Comparison of ENCODE assay signal across 19 cellular contexts in genomic region chr7:29652611-29653010, GRCh38.
DNase-seq lines count a peak whose midpoint lies in the region; ATAC-seq and TF ChIP-seq lines count a peak whose summit lies in the region.
"Had no signal": no experiment of that assay in that cellular context is flagged by ENCODE, and none has a peak within 500 bp of the region (broad histone marks: within the 10 kb centered on the region; RNA-seq: fewer than 3 reads in every experiment).

No MANE protein-coding gene starts in this region.

- H3K36me3 ChIP-seq in cardiac muscle cell (no peaks in the 10 kb centered on the region), parathyroid adenoma (ENCODE audit: control insufficient read depth, insufficient read depth, low read length) (no peaks in the 10 kb centered on the region)

- peak overlapping the region; percentile 18 for H3K4me2 ChIP-seq in parathyroid adenoma (ENCODE audit: low read length)
- H3K4me2 ChIP-seq: BLaER1, GM23338 had no signal

- intact Hi-C loops in cardiac septum (cut with DNase I), result no loop called here

- peak overlapping the region; percentile 6 for H3K27ac ChIP-seq in cardiac muscle cell
- H3K27ac ChIP-seq in parathyroid adenoma, result no peak overlapping the region
- H3K27ac ChIP-seq: 22Rv1, BLaER1, C4-2B had no signal

- DNase-seq in cardiac muscle cell (ENCODE audit: low read depth in 1 of 2, low spot score in 1 of 2), result peak in 1 of 2 donors; percentile 18
- DNase-seq in cardiac septum (ENCODE audit: low spot score), result no peak
- peak; percentile 7 for DNase-seq in fibroblast of pulmonary artery (ENCODE audit: low read depth)
- DNase-seq in Kasumi-1 (lab: John Stamatoyannopoulos, UW), result no peak
- no peak for DNase-seq in stimulated activated naive CD8-positive, alpha-beta T cell treated with anti-CD3 and anti-CD28 coated beads, Interleukin-15, Interleukin-2, amounts not matched to agents 100 U/mL and 50 U/mL, for 24 hours
- DNase-seq: Caco-2; CD4-positive, CD25-positive, alpha-beta regulatory T cell; CD8-positive, alpha-beta T cell; DMS153; DND-41; EL; GDM1; H9 had no signal

- no peak overlapping the region for H2AFZ ChIP-seq in parathyroid adenoma
- H2AFZ ChIP-seq: GM23338 had no signal

- H3K79me2 ChIP-seq in parathyroid adenoma, result peaks cover 4% of the 10 kb centered on the region

- H3K9me3 ChIP-seq in cardiac muscle cell (ENCODE audit: low read depth), result no peaks in the 10 kb centered on the region
- H3K9me3 ChIP-seq in parathyroid adenoma (ENCODE audit: control insufficient read depth, low read length), result no peaks in the 10 kb centered on the region
- H3K9me3 ChIP-seq: Caco-2 had no signal

- no peak overlapping the region for H3K4me3 ChIP-seq in cardiac muscle cell
- no peak overlapping the region for H3K4me3 ChIP-seq in fibroblast of pulmonary artery (replicated peaks; ENCODE audit: low read depth, low read length)
- H3K4me3 ChIP-seq in parathyroid adenoma (ENCODE audit: low read depth, low read length), result no peak overlapping the region
- H3K4me3 ChIP-seq: BLaER1, GM23338 had no signal

- H3K27me3 ChIP-seq in cardiac muscle cell (no peaks in the 10 kb centered on the region), parathyroid adenoma (ENCODE audit: control insufficient read depth, insufficient read depth, low read length) (no peaks in the 10 kb centered on the region)
- H3K27me3 ChIP-seq: BLaER1 had no signal

- no peak for TF ChIP-seq CTCF in cardiac muscle cell (IDR thresholded peaks at IDR 0.05; ENCODE audit: low read depth, low read length)
- TF ChIP-seq CTCF in fibroblast of pulmonary artery (IDR thresholded peaks at IDR 0.05; ENCODE audit: low read length, missing control alignments), result no peak
- TF ChIP-seq CTCF in parathyroid adenoma (IDR thresholded peaks at IDR 0.05), result no peak

- no peak for ATAC-seq in stimulated activated naive CD8-positive, alpha-beta T cell treated with anti-CD3 and anti-CD28 coated beads, Interleukin-15, Interleukin-2, amounts not matched to agents 100 U/mL and 50 U/mL, for 24 hours
- ATAC-seq: CD8-positive, alpha-beta T cell; GM23338; HCT116 had no signal

- no peak overlapping the region for H3K9ac ChIP-seq in parathyroid adenoma
- H3K9ac ChIP-seq: BLaER1 had no signal

- H3K4me1 ChIP-seq in cardiac muscle cell (ENCODE audit: low read depth), result peaks cover 26% of the 10 kb centered on the region
- peaks cover 6% of the 10 kb centered on the region for H3K4me1 ChIP-seq in parathyroid adenoma
- H3K4me1 ChIP-seq: BLaER1, Caco-2 had no signal
